ENCODE assay signal across 8 cellular contexts in the genomic region with DNA sequence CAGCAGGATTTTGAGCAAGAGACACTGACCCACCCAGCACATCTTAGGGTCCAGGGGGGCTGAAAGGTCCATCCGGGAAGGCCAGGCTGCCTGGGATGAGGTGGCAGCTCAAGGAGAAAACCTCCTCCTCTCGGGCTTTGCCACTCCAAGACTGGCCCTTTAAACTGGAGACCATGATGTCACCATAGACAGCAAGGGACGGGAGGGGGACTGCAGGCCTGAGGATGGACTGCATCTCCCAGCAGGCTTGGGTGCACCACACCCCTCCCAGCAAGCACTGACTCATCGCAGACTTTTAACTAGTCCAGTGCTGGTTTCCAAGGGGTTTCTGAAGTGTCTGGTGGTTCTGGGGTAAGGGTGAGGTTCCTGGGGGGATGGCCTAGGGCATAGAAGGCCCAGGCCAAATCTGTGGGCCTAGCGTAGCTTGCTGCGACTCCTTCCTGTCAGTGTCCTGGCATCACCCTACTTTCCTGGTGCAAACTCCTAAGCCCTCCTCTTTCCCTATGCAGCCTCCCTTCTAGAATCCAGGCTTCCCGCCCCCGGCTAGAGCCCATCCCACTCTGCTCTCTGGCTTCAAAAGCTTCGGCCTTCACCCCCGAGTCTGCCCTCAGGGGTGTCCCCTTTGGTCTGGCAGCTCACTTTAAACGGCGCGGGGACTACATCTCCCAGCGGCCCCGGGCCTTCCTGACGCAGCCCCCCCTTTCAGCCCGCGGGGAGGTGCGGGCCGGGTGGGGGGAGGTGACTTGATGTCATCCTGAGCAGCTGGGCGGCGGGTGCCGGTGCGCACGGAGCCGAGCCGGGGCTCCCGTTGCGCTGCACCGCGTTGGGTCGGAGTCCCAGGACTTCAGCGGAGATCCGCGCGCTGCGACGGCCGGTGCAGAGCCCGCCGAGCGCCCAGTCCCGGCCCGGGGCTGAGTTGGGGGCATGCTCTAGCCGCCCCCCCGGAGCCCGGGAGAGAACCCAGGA. TPM values are rescaled to one million over a fixed set of nuclear protein-coding genes. Genes with fewer than 3 reads are reported as not detected.
DNase-seq lines count a peak whose midpoint lies in the region; ATAC-seq, FAIRE-seq and TF ChIP-seq lines count a peak whose summit lies in the region.

A gene (plus strand): TSS at position 746 of the 966 bp plus-strand sequence. CDS start 1,046 bp downstream, outside the sequence.

- in situ Hi-C loops in astrocyte of the cerebellum (cut with HindIII; ENCODE audit: low sequenced_read_pairs), result no loop called here

- peak within 1 kb of the TSS; percentile 97 for H3K27ac ChIP-seq in vagina

- no peaks in the 10 kb centered on the region for H3K27me3 ChIP-seq in vagina

- intact Hi-C loops in vagina (cut with DNase I), result loop anchor here (1.0 kb wide), 1 partner anchor 43 kb away; no protein-coding TSS in a partner anchor

- peaks cover 0 to 18% of the 10 kb centered on the region in 2 donors for H3K36me3 ChIP-seq in vagina

- H3K4me1 ChIP-seq in vagina, result peaks cover 26% of the 10 kb centered on the region

- peak; percentile 86 for DNase-seq in GM18507 (ENCODE audit: extremely low spot score, insufficient read length, low read depth)
- DNase-seq in NCI-H2081 (lab: John Stamatoyannopoulos, UW), result peak; percentile 78 to 84
- DNase-seq in T1000 (lab: John Stamatoyannopoulos, UW), result peak; percentile 81
- DNase-seq in astrocyte of the cerebellum (ENCODE audit: low read depth), result peak; percentile 74
- peak; percentile 99 for DNase-seq in hepatic stellate cell (ENCODE audit: low spot score)
- DNase-seq in putamen (ENCODE audit: low spot score), result peak; percentile 97
- DNase-seq in vagina (ENCODE audit: extremely low spot score in 2 of 2), result peak in 1 of 2 donors; percentile 98

- ATAC-seq in HG03039 (IDR thresholded peaks at IDR 0.05; ENCODE audit: unreplicated experiment), result peak; percentile 64

- TF ChIP-seq CTCF in astrocyte of the cerebellum (IDR thresholded peaks at IDR 0.05; ENCODE audit: low read depth, low read length, missing control alignments) (no peak), vagina (IDR thresholded peaks at IDR 0.05) (no peak)

- H3K9me3 ChIP-seq in vagina, result no peaks in the 10 kb centered on the region

- peak in 1 of 2 donors; percentile 75 for TF ChIP-seq POLR2A in vagina (IDR thresholded peaks at IDR 0.05)

- H3K4me3 ChIP-seq in astrocyte of the cerebellum (ENCODE audit: low read depth, low read length) (peak within 1 kb of the TSS; percentile 75), vagina (peak within 1 kb of the TSS; percentile 76 to 83)

- peak; percentile 95 for FAIRE-seq in GM18507 (lab: Jason Lieb, UNC)

RNA-seq across cellular contexts. Expression of the gene that starts here (rescaled TPM):
- 16.9 TPM for total RNA-seq in vagina
